Comparison of ENCODE assay signal across 8 cellular contexts in genomic region chr4:76212301-76212700, GRCh38. TPM values are rescaled to one million over a fixed set of nuclear protein-coding genes. Genes with fewer than 3 reads are reported as not detected.
A peak's percentile ranks its signal among the peaks of the same experiment; 100 is the strongest.
DNase-seq lines count a peak whose midpoint lies in the region; ATAC-seq, FAIRE-seq and TF ChIP-seq lines count a peak whose summit lies in the region.

No MANE protein-coding gene starts in this region.

- H3K36me3 ChIP-seq in left ventricle myocardium inferior = no peaks in the 10 kb centered on the region
- peaks cover 2% of the 10 kb centered on the region for H3K36me3 ChIP-seq in bronchial epithelial cell (ENCODE audit: control insufficient read depth, insufficient read depth, low read length)
- peaks cover 3% of the 10 kb centered on the region for H3K36me3 ChIP-seq in mucosa of descending colon (ENCODE audit: low read depth)
- no peaks in the 10 kb centered on the region for H3K36me3 ChIP-seq in vagina

- no peak for TF ChIP-seq POLR2A in vagina (IDR thresholded peaks at IDR 0.05)

- H3K27ac ChIP-seq in left ventricle myocardium inferior (replicated peaks) = peak overlapping the region; percentile 99
- H3K27ac ChIP-seq in vagina = peak overlapping the region; percentile 95

- TF ChIP-seq CTCF in left ventricle myocardium inferior (IDR thresholded peaks at IDR 0.05; ENCODE audit: borderline replicate concordance) = no peak
- TF ChIP-seq CTCF in bronchial epithelial cell (IDR thresholded peaks at IDR 0.05; ENCODE audit: insufficient read depth, low read length, severe bottlenecking) = no peak
- no peak for TF ChIP-seq CTCF in mucosa of descending colon (IDR thresholded peaks at IDR 0.05)
- no peak for TF ChIP-seq CTCF in vagina (IDR thresholded peaks at IDR 0.05)

- no peak for FAIRE-seq in bronchial epithelial cell (lab: Jason Lieb, UNC)

- DNase-seq in left ventricle myocardium inferior = no peak
- no peak for DNase-seq in cardiac septum (ENCODE audit: low spot score)
- DNase-seq in bronchial epithelial cell (ENCODE audit: low read depth) = no peak
- DNase-seq in mucosa of descending colon = peak in 1 of 3 donors; percentile 10
- DNase-seq in vagina (ENCODE audit: extremely low spot score in 2 of 2) = no peak
- DNase-seq in mesenteric fat pad (ENCODE audit: low spot score) = no peak

- H3K4me3 ChIP-seq in left ventricle myocardium inferior (peak overlapping the region; percentile 91), bronchial epithelial cell (ENCODE audit: low read depth, low read length) (peak overlapping the region; percentile 63), mucosa of descending colon (peak overlapping the region; percentile 56), vagina (peak overlapping the region; percentile 69 to 84)

- intact Hi-C loops in left ventricle myocardium inferior (cut with micrococcal nuclease) (no loop called here), cardiac septum (cut with DNase I) (loop anchor here (2.0 to 5.0 kb wide), 2 partner anchors 65 to 94 kb away; partner anchors contain the start of genes NUP54 and STBD1), mucosa of descending colon (cut with DNase I, micrococcal nuclease) (no loop called here), vagina (cut with DNase I) (loop anchor here (5.0 to 10.0 kb wide), 3 partner anchors 65 to 532 kb away; partner anchors contain the start of genes NUP54 and STBD1)

- H3K4me1 ChIP-seq in left ventricle myocardium inferior (peaks cover 89% of the 10 kb centered on the region), mucosa of descending colon (ENCODE audit: low read depth) (peaks cover 74% of the 10 kb centered on the region), vagina (peaks cover 68% of the 10 kb centered on the region)

- no peaks in the 10 kb centered on the region for H3K9me3 ChIP-seq in left ventricle myocardium inferior (replicated peaks)
- H3K9me3 ChIP-seq in mucosa of descending colon = no peaks in the 10 kb centered on the region
- no peaks in the 10 kb centered on the region for H3K9me3 ChIP-seq in vagina

- H3K27me3 ChIP-seq in left ventricle myocardium inferior (ENCODE audit: low read depth) (no peaks in the 10 kb centered on the region), bronchial epithelial cell (ENCODE audit: control insufficient read depth, insufficient read depth, low read length) (no peaks in the 10 kb centered on the region), vagina (no peaks in the 10 kb centered on the region)

- ATAC-seq in mucosa of descending colon (no peak), HG02763 (IDR thresholded peaks at IDR 0.05; ENCODE audit: unreplicated experiment) (no peak), HG03045 (IDR thresholded peaks at IDR 0.05; ENCODE audit: unreplicated experiment) (no peak)

RNA-seq across cellular contexts. Expression of gene SCARB2, which starts 1.3 kb away (rescaled TPM):
- total RNA-seq in left ventricle myocardium inferior = 87.4 TPM
- 114 TPM for total RNA-seq in cardiac septum
- 173 and 199 TPM in 2 replicates for total RNA-seq in bronchial epithelial cell
- total RNA-seq in mucosa of descending colon = 100 to 1,000 TPM; 148 to 183 (median 172) TPM
- total RNA-seq in vagina = 156 TPM
- 176 TPM for total RNA-seq in mesenteric fat pad

RNA-seq across cellular contexts. Expression of gene FAM47E, which starts 39.2 kb away (rescaled TPM):
- total RNA-seq in left ventricle myocardium inferior (3.0 TPM), cardiac septum (2.9 TPM), bronchial epithelial cell (0.26 and 0.38 TPM in 2 replicates), mucosa of descending colon (1 to 10 TPM; 3.3 to 9.8 (median 6.1) TPM), vagina (0.49 TPM), mesenteric fat pad (3.3 TPM)

Comparison
In these comparisons a context has a peak if more than half of its experiments do, and no peak if none do; other contexts are left out.
1. intact Hi-C loops: an anchor here in cardiac septum (2.0 to 5.0 kb wide) and vagina (5.0 to 10.0 kb wide); none called in left ventricle myocardium inferior and mucosa of descending colon.